3 cellular contexts compared by ENCODE assay signal in the genomic region with DNA sequence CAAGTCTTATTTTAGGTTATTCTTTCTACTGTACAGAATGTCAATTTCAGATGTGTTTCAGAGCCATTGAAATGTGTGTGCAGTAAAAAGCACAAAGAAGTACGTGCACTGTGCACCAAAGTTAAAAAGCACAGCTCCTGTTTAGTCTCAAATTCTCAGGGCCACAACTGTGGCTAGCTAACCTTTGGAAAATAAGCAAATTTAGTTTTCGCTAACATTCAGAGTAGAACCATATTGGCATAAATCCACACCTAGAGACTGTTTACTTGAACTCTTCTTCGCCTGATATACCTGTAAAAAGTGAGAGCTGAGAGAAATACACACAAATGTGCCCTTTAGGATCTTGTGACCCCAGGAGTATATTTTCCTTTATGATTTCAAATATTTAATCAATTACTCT.
TF ChIP-seq lines count a peak whose summit lies in the region.

No MANE protein-coding gene starts in this region.

TF ChIP-seq in liver, 16 proteins besides CTCF, POLR2A, EP300 and RAD21:
- TF ChIP-seq, protein P1, sequence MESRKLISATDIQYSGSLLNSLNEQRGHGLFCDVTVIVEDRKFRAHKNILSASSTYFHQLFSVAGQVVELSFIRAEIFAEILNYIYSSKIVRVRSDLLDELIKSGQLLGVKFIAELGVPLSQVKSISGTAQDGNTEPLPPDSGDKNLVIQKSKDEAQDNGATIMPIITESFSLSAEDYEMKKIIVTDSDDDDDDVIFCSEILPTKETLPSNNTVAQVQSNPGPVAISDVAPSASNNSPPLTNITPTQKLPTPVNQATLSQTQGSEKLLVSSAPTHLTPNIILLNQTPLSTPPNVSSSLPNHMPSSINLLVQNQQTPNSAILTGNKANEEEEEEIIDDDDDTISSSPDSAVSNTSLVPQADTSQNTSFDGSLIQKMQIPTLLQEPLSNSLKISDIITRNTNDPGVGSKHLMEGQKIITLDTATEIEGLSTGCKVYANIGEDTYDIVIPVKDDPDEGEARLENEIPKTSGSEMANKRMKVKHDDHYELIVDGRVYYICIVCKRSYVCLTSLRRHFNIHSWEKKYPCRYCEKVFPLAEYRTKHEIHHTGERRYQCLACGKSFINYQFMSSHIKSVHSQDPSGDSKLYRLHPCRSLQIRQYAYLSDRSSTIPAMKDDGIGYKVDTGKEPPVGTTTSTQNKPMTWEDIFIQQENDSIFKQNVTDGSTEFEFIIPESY (IDR thresholded peaks at IDR 0.05): peak; percentile 21
- TF ChIP-seq RXRA (IDR thresholded peaks at IDR 0.05) (peak in 1 of 2 donors; percentile 5), FOXA1 (IDR thresholded peaks at IDR 0.05) (no peak), HNF4A (conservative IDR thresholded peaks at IDR 0.05) (no peak), YY1 (IDR thresholded peaks at IDR 0.05) (no peak)
- TF ChIP-seq, protein P2, sequence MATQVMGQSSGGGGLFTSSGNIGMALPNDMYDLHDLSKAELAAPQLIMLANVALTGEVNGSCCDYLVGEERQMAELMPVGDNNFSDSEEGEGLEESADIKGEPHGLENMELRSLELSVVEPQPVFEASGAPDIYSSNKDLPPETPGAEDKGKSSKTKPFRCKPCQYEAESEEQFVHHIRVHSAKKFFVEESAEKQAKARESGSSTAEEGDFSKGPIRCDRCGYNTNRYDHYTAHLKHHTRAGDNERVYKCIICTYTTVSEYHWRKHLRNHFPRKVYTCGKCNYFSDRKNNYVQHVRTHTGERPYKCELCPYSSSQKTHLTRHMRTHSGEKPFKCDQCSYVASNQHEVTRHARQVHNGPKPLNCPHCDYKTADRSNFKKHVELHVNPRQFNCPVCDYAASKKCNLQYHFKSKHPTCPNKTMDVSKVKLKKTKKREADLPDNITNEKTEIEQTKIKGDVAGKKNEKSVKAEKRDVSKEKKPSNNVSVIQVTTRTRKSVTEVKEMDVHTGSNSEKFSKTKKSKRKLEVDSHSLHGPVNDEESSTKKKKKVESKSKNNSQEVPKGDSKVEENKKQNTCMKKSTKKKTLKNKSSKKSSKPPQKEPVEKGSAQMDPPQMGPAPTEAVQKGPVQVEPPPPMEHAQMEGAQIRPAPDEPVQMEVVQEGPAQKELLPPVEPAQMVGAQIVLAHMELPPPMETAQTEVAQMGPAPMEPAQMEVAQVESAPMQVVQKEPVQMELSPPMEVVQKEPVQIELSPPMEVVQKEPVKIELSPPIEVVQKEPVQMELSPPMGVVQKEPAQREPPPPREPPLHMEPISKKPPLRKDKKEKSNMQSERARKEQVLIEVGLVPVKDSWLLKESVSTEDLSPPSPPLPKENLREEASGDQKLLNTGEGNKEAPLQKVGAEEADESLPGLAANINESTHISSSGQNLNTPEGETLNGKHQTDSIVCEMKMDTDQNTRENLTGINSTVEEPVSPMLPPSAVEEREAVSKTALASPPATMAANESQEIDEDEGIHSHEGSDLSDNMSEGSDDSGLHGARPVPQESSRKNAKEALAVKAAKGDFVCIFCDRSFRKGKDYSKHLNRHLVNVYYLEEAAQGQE (IDR thresholded peaks at IDR 0.05): no peak

TF ChIP-seq in HepG2, 621 proteins besides CTCF, POLR2A, EP300 and RAD21 (continues in another document):
- TF ChIP-seq ATAD3A (CRISPR knock-in tag; IDR thresholded peaks at IDR 0.05) (no peak), ARNTL (CRISPR knock-in tag; IDR thresholded peaks at IDR 0.05) (no peak), ZSCAN20 (CRISPR knock-in tag; IDR thresholded peaks at IDR 0.05; ENCODE audit: borderline replicate concordance) (no peak), HNF4G (IDR thresholded peaks at IDR 0.05; ENCODE audit: borderline replicate concordance, low read depth, low read length) (no peak), HNF4G (CRISPR knock-in tag; IDR thresholded peaks at IDR 0.05; ENCODE audit: borderline replicate concordance, low read depth) (no peak), ELF1 (CRISPR knock-in tag; IDR thresholded peaks at IDR 0.05) (no peak), ZNF567 (CRISPR knock-in tag; IDR thresholded peaks at IDR 0.05; ENCODE audit: borderline replicate concordance) (no peak), FOSL2 (CRISPR knock-in tag; IDR thresholded peaks at IDR 0.05) (no peak), ZNF780A (CRISPR knock-in tag; IDR thresholded peaks at IDR 0.05) (no peak), HMG20A (CRISPR knock-in tag; IDR thresholded peaks at IDR 0.05; ENCODE audit: borderline replicate concordance) (no peak), ZNF564 (CRISPR knock-in tag; IDR thresholded peaks at IDR 0.05) (no peak), CEBPG (CRISPR knock-in tag; IDR thresholded peaks at IDR 0.05) (no peak), NBN (conservative IDR thresholded peaks at IDR 0.05) (no peak)
- TF ChIP-seq, protein P3, sequence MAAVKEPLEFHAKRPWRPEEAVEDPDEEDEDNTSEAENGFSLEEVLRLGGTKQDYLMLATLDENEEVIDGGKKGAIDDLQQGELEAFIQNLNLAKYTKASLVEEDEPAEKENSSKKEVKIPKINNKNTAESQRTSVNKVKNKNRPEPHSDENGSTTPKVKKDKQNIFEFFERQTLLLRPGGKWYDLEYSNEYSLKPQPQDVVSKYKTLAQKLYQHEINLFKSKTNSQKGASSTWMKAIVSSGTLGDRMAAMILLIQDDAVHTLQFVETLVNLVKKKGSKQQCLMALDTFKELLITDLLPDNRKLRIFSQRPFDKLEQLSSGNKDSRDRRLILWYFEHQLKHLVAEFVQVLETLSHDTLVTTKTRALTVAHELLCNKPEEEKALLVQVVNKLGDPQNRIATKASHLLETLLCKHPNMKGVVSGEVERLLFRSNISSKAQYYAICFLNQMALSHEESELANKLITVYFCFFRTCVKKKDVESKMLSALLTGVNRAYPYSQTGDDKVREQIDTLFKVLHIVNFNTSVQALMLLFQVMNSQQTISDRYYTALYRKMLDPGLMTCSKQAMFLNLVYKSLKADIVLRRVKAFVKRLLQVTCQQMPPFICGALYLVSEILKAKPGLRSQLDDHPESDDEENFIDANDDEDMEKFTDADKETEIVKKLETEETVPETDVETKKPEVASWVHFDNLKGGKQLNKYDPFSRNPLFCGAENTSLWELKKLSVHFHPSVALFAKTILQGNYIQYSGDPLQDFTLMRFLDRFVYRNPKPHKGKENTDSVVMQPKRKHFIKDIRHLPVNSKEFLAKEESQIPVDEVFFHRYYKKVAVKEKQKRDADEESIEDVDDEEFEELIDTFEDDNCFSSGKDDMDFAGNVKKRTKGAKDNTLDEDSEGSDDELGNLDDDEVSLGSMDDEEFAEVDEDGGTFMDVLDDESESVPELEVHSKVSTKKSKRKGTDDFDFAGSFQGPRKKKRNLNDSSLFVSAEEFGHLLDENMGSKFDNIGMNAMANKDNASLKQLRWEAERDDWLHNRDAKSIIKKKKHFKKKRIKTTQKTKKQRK (IDR thresholded peaks at IDR 0.05; ENCODE audit: low read length): no peak
- TF ChIP-seq, protein P4, sequence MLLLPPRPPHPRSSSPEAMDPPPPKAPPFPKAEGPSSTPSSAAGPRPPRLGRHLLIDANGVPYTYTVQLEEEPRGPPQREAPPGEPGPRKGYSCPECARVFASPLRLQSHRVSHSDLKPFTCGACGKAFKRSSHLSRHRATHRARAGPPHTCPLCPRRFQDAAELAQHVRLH (CRISPR knock-in tag; IDR thresholded peaks at IDR 0.05; ENCODE audit: borderline replicate concordance, low read depth): no peak
- TF ChIP-seq, protein P5, sequence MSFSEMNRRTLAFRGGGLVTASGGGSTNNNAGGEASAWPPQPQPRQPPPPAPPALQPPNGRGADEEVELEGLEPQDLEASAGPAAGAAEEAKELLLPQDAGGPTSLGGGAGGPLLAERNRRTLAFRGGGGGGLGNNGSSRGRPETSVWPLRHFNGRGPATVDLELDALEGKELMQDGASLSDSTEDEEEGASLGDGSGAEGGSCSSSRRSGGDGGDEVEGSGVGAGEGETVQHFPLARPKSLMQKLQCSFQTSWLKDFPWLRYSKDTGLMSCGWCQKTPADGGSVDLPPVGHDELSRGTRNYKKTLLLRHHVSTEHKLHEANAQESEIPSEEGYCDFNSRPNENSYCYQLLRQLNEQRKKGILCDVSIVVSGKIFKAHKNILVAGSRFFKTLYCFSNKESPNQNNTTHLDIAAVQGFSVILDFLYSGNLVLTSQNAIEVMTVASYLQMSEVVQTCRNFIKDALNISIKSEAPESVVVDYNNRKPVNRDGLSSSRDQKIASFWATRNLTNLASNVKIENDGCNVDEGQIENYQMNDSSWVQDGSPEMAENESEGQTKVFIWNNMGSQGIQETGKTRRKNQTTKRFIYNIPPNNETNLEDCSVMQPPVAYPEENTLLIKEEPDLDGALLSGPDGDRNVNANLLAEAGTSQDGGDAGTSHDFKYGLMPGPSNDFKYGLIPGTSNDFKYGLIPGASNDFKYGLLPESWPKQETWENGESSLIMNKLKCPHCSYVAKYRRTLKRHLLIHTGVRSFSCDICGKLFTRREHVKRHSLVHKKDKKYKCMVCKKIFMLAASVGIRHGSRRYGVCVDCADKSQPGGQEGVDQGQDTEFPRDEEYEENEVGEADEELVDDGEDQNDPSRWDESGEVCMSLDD (CRISPR knock-in tag; IDR thresholded peaks at IDR 0.05; ENCODE audit: borderline replicate concordance): no peak

TF ChIP-seq in H1, 55 proteins besides CTCF, POLR2A, EP300 and RAD21:
- no peak for TF ChIP-seq BRCA1 (IDR thresholded peaks at IDR 0.05; ENCODE audit: low read depth, low read length)
- TF ChIP-seq RBBP5 (IDR thresholded peaks at IDR 0.05; ENCODE audit: borderline replicate concordance, low read depth, low read length): no peak
